In genomic region chr18:75581336-75582121, GRCh38 we compare ENCODE assay signal across 19 cellular contexts.
DNase-seq lines count a peak whose midpoint lies in the region; ATAC-seq and TF ChIP-seq lines count a peak whose summit lies in the region.
"Had no signal": no experiment of that assay in that cellular context is flagged by ENCODE, and none has a peak within 500 bp of the region (broad histone marks: within the 10 kb centered on the region; RNA-seq: fewer than 3 reads in every experiment).

No MANE protein-coding gene starts in this region.

- peak overlapping the region; percentile 59 for H3K9ac ChIP-seq in skeletal muscle satellite cell (ENCODE audit: low read depth, low read length)
- H3K9ac ChIP-seq: BLaER1 had no signal

- intact Hi-C loops in cardiac septum (cut with DNase I), result no loop called here

- H3K36me3 ChIP-seq in SJSA1 (no peaks in the 10 kb centered on the region), skeletal muscle satellite cell (ENCODE audit: insufficient read depth, low read length) (no peaks in the 10 kb centered on the region)
- H3K36me3 ChIP-seq: BLaER1 had no signal

- peak; percentile 32 for DNase-seq in GM03348 (ENCODE audit: low spot score)
- peak in 1 of 2 experiments; percentile 13 for DNase-seq in SJSA1 (ENCODE audit: low read depth in 1 of 2, low spot score in 2 of 2)
- DNase-seq in fibroblast of peridontal ligament (ENCODE audit: extremely low read depth), result peak; percentile 30
- no peak for DNase-seq in coronary artery (ENCODE audit: low spot score)
- no peak for DNase-seq in NCI-H1417 (lab: John Stamatoyannopoulos, UW)
- DNase-seq in cardiac septum (ENCODE audit: low spot score), result no peak
- DNase-seq: ACHN, DMS 273 treated with DMSO at 0.1 percent for 48 hours, NCI-H1105 treated with DMSO at 0.1 percent for 48 hours, NCI-H187 treated with DMSO at 0.1 percent for 48 hours, NCI-H446 treated with DMSO at 0.1 percent for 48 hours, NCI-H748 treated with DMSO at 0.1 percent for 48 hours had no signal

- H3K4me2 ChIP-seq in skeletal muscle satellite cell (ENCODE audit: low read length), result peak overlapping the region; percentile 7
- H3K4me2 ChIP-seq: BLaER1 had no signal

- no peak for ATAC-seq in HG03378 (IDR thresholded peaks at IDR 0.05; ENCODE audit: unreplicated experiment)
- ATAC-seq: GM12878, HepG2, Right ventricle myocardium inferior, SK-N-SH treated with all-trans-retinoic acid at 6 μM for 48 hours had no signal

- H3K9me3 ChIP-seq in SJSA1 (replicated peaks) (no peaks in the 10 kb centered on the region), skeletal muscle satellite cell (replicated peaks; ENCODE audit: low read length) (no peaks in the 10 kb centered on the region)
- H3K9me3 ChIP-seq: BLaER1 had no signal

- H3K4me1 ChIP-seq in SJSA1 (replicated peaks), result peaks cover 34% of the 10 kb centered on the region
- peaks cover 27% of the 10 kb centered on the region for H3K4me1 ChIP-seq in skeletal muscle satellite cell (ENCODE audit: control insufficient read depth, insufficient read depth, low read length)
- H3K4me1 ChIP-seq: BLaER1 had no signal

- TF ChIP-seq CTCF in coronary artery (IDR thresholded peaks at IDR 0.05), result no peak

- H3K27me3 ChIP-seq in SJSA1 (replicated peaks), result no peaks in the 10 kb centered on the region
- no peaks in the 10 kb centered on the region for H3K27me3 ChIP-seq in skeletal muscle satellite cell (ENCODE audit: control insufficient read depth, insufficient read depth, low read length)
- H3K27me3 ChIP-seq: BLaER1 had no signal

- H3K4me3 ChIP-seq in SJSA1, result no peak overlapping the region
- H3K4me3 ChIP-seq in skeletal muscle satellite cell (ENCODE audit: low read length), result no peak overlapping the region
- H3K4me3 ChIP-seq in coronary artery, result no peak overlapping the region
- H3K4me3 ChIP-seq: BLaER1, GM12878 had no signal

- peak overlapping the region; percentile 87 for H3K27ac ChIP-seq in SJSA1
- H3K27ac ChIP-seq in coronary artery, result no peak overlapping the region
- H3K27ac ChIP-seq: BLaER1 had no signal

Comparison
In these comparisons a context has a peak if more than half of its experiments do, and no peak if none do; other contexts are left out.
1. DNase-seq: peak in GM03348 (single experiment) and fibroblast of peridontal ligament (single experiment); none in coronary artery (single experiment), NCI-H1417 (0 of 3) and cardiac septum (single experiment).